In genomic region chr11:124739479-124740276, GRCh38 we compare ENCODE assay signal across 8 cellular contexts. TPM values are rescaled to one million over a fixed set of nuclear protein-coding genes. Genes with fewer than 3 reads are reported as not detected.
DNase-seq lines count a peak whose midpoint lies in the region; ATAC-seq and TF ChIP-seq lines count a peak whose summit lies in the region.

NRGN (plus strand) TSS chr11:124739942; CDS start chr11:124740085, 143 bp downstream.

- peaks cover 43% of the 10 kb centered on the region for H3K4me1 ChIP-seq in BLaER1
- peaks cover 0 to 11% (median 0%) of the 10 kb centered on the region in 4 donors for H3K4me1 ChIP-seq in right lobe of liver

- H3K36me3 ChIP-seq in BLaER1 (peaks cover 5% of the 10 kb centered on the region; the same call in 1 of the 2 replicates), right lobe of liver (no peaks in the 10 kb centered on the region)

- DNase-seq in NCI-H526 (lab: John Stamatoyannopoulos, UW): peak; percentile 95 to 100
- peak; percentile 59 to 67 for DNase-seq in activated CD4-positive, alpha-beta T cell treated with anti-CD3 and anti-CD28 coated beads, Interleukin-2, amount 50 U/mL, for 24 hours (ENCODE audit: low read depth in 1 of 2, low spot score in 1 of 2)
- peak; percentile 64 to 90 for DNase-seq in dermis microvascular lymphatic vessel endothelial cell (ENCODE audit: low read depth in 2 of 2)
- DNase-seq in right lobe of liver: peak; percentile 89 to 93 (median 92)
- DNase-seq in stimulated activated CD4-positive, alpha-beta T cell treated with anti-CD3 and anti-CD28 coated beads, Interleukin-4, amount 100 ng/mL, for 24 hours: peak; percentile 82

- H3K9me3 ChIP-seq in BLaER1 (no peaks in the 10 kb centered on the region), right lobe of liver (no peaks in the 10 kb centered on the region)

- H3K27me3 ChIP-seq in BLaER1 (no peaks in the 10 kb centered on the region), right lobe of liver (no peaks in the 10 kb centered on the region)

- H3K27ac ChIP-seq in BLaER1 (no peak within 1 kb of the TSS), right lobe of liver (no peak within 1 kb of the TSS)

- no peak for TF ChIP-seq CTCF in right lobe of liver (IDR thresholded peaks at IDR 0.05)

- H3K9ac ChIP-seq in BLaER1: peak within 1 kb of the TSS; percentile 58

- peak within 1 kb of the TSS; percentile 71 for H3K4me3 ChIP-seq in BLaER1
- H3K4me3 ChIP-seq in right lobe of liver: peak within 1 kb of the TSS; percentile 18 to 46 (median 33)

- peak; percentile 97 for ATAC-seq in GM19351 (IDR thresholded peaks at IDR 0.05; ENCODE audit: unreplicated experiment)
- ATAC-seq in HG03460 (IDR thresholded peaks at IDR 0.05; ENCODE audit: unreplicated experiment): peak; percentile 96
- ATAC-seq in right lobe of liver: peak; percentile 99

- peak within 1 kb of the TSS; percentile 98 for H3K4me2 ChIP-seq in BLaER1

- WGBS in right lobe of liver (ENCODE audit: insufficient coverage, low coverage, low lambda C conversion rate, missing lambda C conversion rate): 3% methylated on average over 27 of the region's 59 CpGs

- intact Hi-C loops in right lobe of liver (cut with DNase I): no loop called here

- peaks cover 31% of the 10 kb centered on the region; the same call in 1 of the 2 replicates for H4K20me1 ChIP-seq in BLaER1

- TF ChIP-seq POLR2A in right lobe of liver (IDR thresholded peaks at IDR 0.05): no peak

RNA-seq across cellular contexts. Expression of gene NRGN, which starts in this region (rescaled TPM):
- total RNA-seq in dermis microvascular lymphatic vessel endothelial cell (0.25 and 0.64 TPM in 2 replicates), right lobe of liver (1 to 10 TPM in 3 of 6 experiments, under 1 TPM in 2, not detected in 1; 0.43 to 4.6 (median 1.4) TPM)

Comparison
In these comparisons a context has a peak if more than half of its experiments do, and no peak if none do; other contexts are left out.
1. Peak in DNase-seq in dermis microvascular lymphatic vessel endothelial cell; RNA of the gene not detected or under 1 TPM.